In the genomic region with DNA sequence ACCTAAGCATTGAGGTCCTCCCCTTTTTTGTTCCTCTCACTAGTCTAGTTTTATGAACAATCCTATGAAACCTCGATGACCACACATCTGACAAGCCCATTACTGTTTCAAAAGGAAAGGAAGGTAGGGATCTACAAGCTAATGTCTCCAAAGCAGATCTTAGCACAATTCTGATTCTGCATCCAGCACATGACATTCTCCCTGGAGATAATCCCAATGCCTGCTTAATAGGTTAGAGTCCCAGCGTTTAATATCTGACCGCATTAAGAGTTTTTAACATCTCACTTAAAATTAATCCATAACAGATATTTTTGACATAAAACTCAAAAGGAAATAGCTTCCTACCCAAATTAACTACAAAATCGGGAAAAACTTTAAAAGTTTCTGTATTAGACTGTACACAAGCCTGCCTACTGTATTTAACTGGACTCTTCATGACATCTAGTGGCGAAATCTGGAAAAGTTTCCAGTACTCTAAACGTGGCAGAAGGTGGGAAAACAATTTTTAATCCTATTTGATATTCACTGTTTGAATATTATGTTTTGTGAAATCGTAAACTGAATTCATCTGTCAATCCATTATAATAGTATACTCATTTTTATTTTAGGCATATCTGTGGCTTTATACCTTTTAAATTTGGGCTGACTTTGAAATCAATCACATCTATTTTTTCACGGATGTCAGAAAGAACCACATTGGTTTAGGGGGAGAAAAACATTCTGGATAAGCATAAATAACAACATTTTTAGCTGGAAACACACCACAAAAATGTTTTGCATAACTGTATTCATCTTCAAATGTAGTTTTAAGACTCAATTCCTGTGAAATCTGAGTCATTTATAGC, we compare ENCODE assay signal across 8 cellular contexts.
DNase-seq lines count a peak whose midpoint lies in the region; ATAC-seq and TF ChIP-seq lines count a peak whose summit lies in the region.

No MANE protein-coding gene starts in this region.

- intact Hi-C loops in mammary epithelial cell (cut with micrococcal nuclease) = loop anchor here (1.0 to 10.0 kb wide), 7 partner anchors 218 to 1479 kb away; no protein-coding TSS in a partner anchor

- H3K27me3 ChIP-seq in mammary epithelial cell (ENCODE audit: insufficient read depth, low read length) (no peaks in the 10 kb centered on the region), upper lobe of left lung (no peaks in the 10 kb centered on the region)

- 48% methylated on average over 8 of the region's 8 CpGs for WGBS in mammary epithelial cell (ENCODE audit: low coverage, missing lambda C conversion rate)
- 36 to 37% methylated on average over 8 of the region's 8 CpGs for WGBS in upper lobe of left lung, 2 donors

- no peak overlapping the region for H3K4me3 Mint-ChIP-seq in activated T-helper 17 cell treated with anti-CD3 and anti-CD28 coated beads, Interleukin-2, amount 50 U/mL, for 72 hours

- H3K36me3 Mint-ChIP-seq in activated T-helper 17 cell treated with anti-CD3 and anti-CD28 coated beads, Interleukin-2, amount 50 U/mL, for 72 hours (ENCODE audit: low read depth) = no peaks in the 10 kb centered on the region

- H4K20me1 ChIP-seq in mammary epithelial cell (ENCODE audit: insufficient read depth, low read length) = no peaks in the 10 kb centered on the region

- H3K9ac ChIP-seq in mammary epithelial cell (ENCODE audit: insufficient read depth, low read length) = no peak overlapping the region

- H3K4me2 ChIP-seq in mammary epithelial cell (ENCODE audit: insufficient read depth, low read depth, low read length) = no peak overlapping the region

- ATAC-seq in HG02885 (IDR thresholded peaks at IDR 0.05; ENCODE audit: poor library complexity, unreplicated experiment) = peak; percentile 69
- ATAC-seq in left lobe of liver = peak; percentile 84
- ATAC-seq in upper lobe of left lung (ENCODE audit: low FRiP score in 2 of 2) = peak in 1 of 2 donors; percentile 90
- no peak for ATAC-seq in activated T-helper 17 cell treated with anti-CD3 and anti-CD28 coated beads, Interleukin-2, amount 50 U/mL, for 72 hours (replicated peaks)

- TF ChIP-seq EP300 in upper lobe of left lung (IDR thresholded peaks at IDR 0.05) = no peak

- CTCF ChIA-PET in mammary epithelial cell (lab: Charles Lee; ENCODE audit: low non-redundant PET) = interaction anchor here (0.6 kb wide), 1 partner anchor 22 kb away, joined by 3 read pairs; no protein-coding TSS in a partner anchor

- in situ Hi-C loops in mammary epithelial cell (cut with MboI; ENCODE audit: low sequenced_read_pairs in 2 of 2) = loop anchor here in 1 of 2 donors (5.0 kb wide), 1 partner anchor 219 kb away; no protein-coding TSS in a partner anchor

- H3K4me1 Mint-ChIP-seq in activated T-helper 17 cell treated with anti-CD3 and anti-CD28 coated beads, Interleukin-2, amount 50 U/mL, for 72 hours = no peaks in the 10 kb centered on the region

- H3K4me1 ChIP-seq in mammary epithelial cell (ENCODE audit: insufficient read depth, low read length) (no peaks in the 10 kb centered on the region), upper lobe of left lung (peaks cover 18 to 28% (median 21%) of the 10 kb centered on the region in 4 donors)

- no peaks in the 10 kb centered on the region for H3K9me3 Mint-ChIP-seq in activated T-helper 17 cell treated with anti-CD3 and anti-CD28 coated beads, Interleukin-2, amount 50 U/mL, for 72 hours

- no peak overlapping the region for H3K27ac ChIP-seq in mammary epithelial cell (ENCODE audit: insufficient read depth, low read depth, low read length)
- H3K27ac ChIP-seq in upper lobe of left lung = no peak overlapping the region

- BruUV-seq in mammary epithelial cell (replicated peaks; lab: Mats Ljungman, UMichigan) = no TSS peak

- TF ChIP-seq CTCF in mammary epithelial cell (conservative IDR thresholded peaks at IDR 0.05 in 1 of 2, IDR thresholded peaks at IDR 0.05 in 1 of 2; ENCODE audit: extremely low read depth in 1 of 2, insufficient read depth in 1 of 2, low read depth in 1 of 2, low read length in 2 of 2) (peak; percentile 53 to 67), upper lobe of left lung (IDR thresholded peaks at IDR 0.05) (peak; percentile 64 to 77 (median 68))

- peaks cover 29% of the 10 kb centered on the region for H3K27me3 Mint-ChIP-seq in activated T-helper 17 cell treated with anti-CD3 and anti-CD28 coated beads, Interleukin-2, amount 50 U/mL, for 72 hours

- DNase-seq in GM03348 (ENCODE audit: low spot score) (peak; percentile 70), NCI-H524 treated with DMSO at 0.1 percent for 48 hours (lab: John Stamatoyannopoulos, UW) (peak; percentile 41), mammary epithelial cell (peak; percentile 20), left lobe of liver (ENCODE audit: low spot score) (no peak), upper lobe of left lung (no peak)
- DNase-seq in activated naive CD4-positive, alpha-beta T cell treated with anti-CD3 and anti-CD28 coated beads, Interleukin-2, amount 50 U/mL, for 16 hours = no peak

- no peak for TF ChIP-seq POLR2A in upper lobe of left lung (IDR thresholded peaks at IDR 0.05)

- H3K27ac Mint-ChIP-seq in activated T-helper 17 cell treated with anti-CD3 and anti-CD28 coated beads, Interleukin-2, amount 50 U/mL, for 72 hours = no peak overlapping the region

- no peaks in the 10 kb centered on the region for H3K9me3 ChIP-seq in mammary epithelial cell (replicated peaks; ENCODE audit: insufficient read depth, low read length)
- no peaks in the 10 kb centered on the region for H3K9me3 ChIP-seq in upper lobe of left lung

- H3K36me3 ChIP-seq in mammary epithelial cell (ENCODE audit: insufficient read depth, low read length) = no peaks in the 10 kb centered on the region
- H3K36me3 ChIP-seq in upper lobe of left lung = no peaks in the 10 kb centered on the region

- dilution Hi-C loops in mammary epithelial cell (cut with HindIII; ENCODE audit: low sequenced_read_pairs) = no loop called here

- H3K4me3 ChIP-seq in mammary epithelial cell (replicated peaks in 1 of 3; ENCODE audit: insufficient read depth in 1 of 3, low read depth in 2 of 3, low read length in 3 of 3) = no peak overlapping the region
- no peak overlapping the region for H3K4me3 ChIP-seq in upper lobe of left lung

- no peak overlapping the region for H2AFZ ChIP-seq in mammary epithelial cell (ENCODE audit: low read depth, low read length)

- H3K79me2 ChIP-seq in mammary epithelial cell (ENCODE audit: insufficient read depth, low read length) = no peaks in the 10 kb centered on the region

Comparison
In these comparisons a context has a peak if more than half of its experiments do, and no peak if none do; other contexts are left out.
1. DNase-seq: peak in GM03348 (single experiment), NCI-H524 treated with DMSO at 0.1 percent for 48 hours (single experiment) and mammary epithelial cell (single experiment); none in left lobe of liver (single experiment), upper lobe of left lung (0 of 2) and activated naive CD4-positive, alpha-beta T cell treated with anti-CD3 and anti-CD28 coated beads, Interleukin-2, amount 50 U/mL, for 16 hours (single experiment).